Comparison of ENCODE assay signal across 7 cellular contexts in the genomic region with DNA sequence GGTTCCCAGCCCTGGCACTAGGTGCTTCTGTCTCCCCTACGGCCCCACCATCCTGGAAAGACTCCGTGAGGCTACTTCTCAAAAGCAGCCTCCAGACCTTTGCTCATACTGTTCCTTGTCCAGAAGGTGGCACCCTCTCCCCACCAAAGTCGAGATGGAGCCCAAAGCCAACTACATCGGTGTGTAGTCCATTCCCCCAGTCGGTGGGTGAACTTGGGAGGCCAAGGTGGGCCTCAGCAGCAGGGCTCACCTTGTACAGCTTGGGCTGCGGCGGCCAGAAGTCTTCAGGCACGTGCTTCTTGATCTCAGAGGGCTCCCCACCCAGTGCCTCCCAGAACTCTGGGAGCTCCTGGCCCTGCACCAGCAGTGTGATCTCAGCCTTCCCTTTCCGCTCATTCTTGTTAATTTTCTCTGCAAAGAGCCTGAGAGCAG.
A peak's percentile ranks its signal among the peaks of the same experiment; 100 is the strongest.
DNase-seq lines count a peak whose midpoint lies in the region; ATAC-seq and TF ChIP-seq lines count a peak whose summit lies in the region.

No MANE protein-coding gene starts in this region.

- ATAC-seq in HG03469 (IDR thresholded peaks at IDR 0.05; ENCODE audit: unreplicated experiment): no peak

- DNase-seq in GM12865 (ENCODE audit: low read depth): peak; percentile 79
- peak; percentile 85 for DNase-seq in NCI-H1436 (lab: John Stamatoyannopoulos, UW)
- DNase-seq in T-helper 9 cell: peak; percentile 50
- peak; percentile 53 for DNase-seq in astrocyte of the cerebellum (ENCODE audit: low read depth)
- peak; percentile 41 to 52 for DNase-seq in hippocampal formation (lab: John Stamatoyannopoulos, UW)
- DNase-seq in smooth muscle cell of the brain vasculature (ENCODE audit: low read depth, low spot score): peak; percentile 45

- H3K4me3 ChIP-seq in GM12865 (ENCODE audit: low read depth, low read length) (no peak overlapping the region), astrocyte of the cerebellum (ENCODE audit: low read depth, low read length) (no peak overlapping the region)

- peak; percentile 75 for TF ChIP-seq CTCF in GM12865 (IDR thresholded peaks at IDR 0.05; ENCODE audit: insufficient read depth, low read depth, low read length, missing control alignments)
- TF ChIP-seq CTCF in astrocyte of the cerebellum (IDR thresholded peaks at IDR 0.05; ENCODE audit: low read depth, low read length, missing control alignments): peak; percentile 82

- in situ Hi-C loops in astrocyte of the cerebellum (cut with HindIII; ENCODE audit: low sequenced_read_pairs): no loop called here
